16 cellular contexts compared by ENCODE assay signal in genomic region chr6:160130729-160131484, GRCh38. TPM values are rescaled to one million over a fixed set of nuclear protein-coding genes. Genes with fewer than 3 reads are reported as not detected.
"Had no signal": no experiment of that assay in that cellular context is flagged by ENCODE, and none has a peak within 500 bp of the region (broad histone marks: within the 10 kb centered on the region; RNA-seq: fewer than 3 reads in every experiment).

No MANE protein-coding gene starts in this region.

- H3K36me3 ChIP-seq: gastrocnemius medialis, neural progenitor cell, pancreas had no signal

- H3K27me3 Mint-ChIP-seq: activated B cell treated with CpG ODN at 0.5 μM for 24 hours; stimulated activated memory B cell treated with anti-CD40 and anti-IgM and Interleukin-4, amounts not matched to agents 10 μg/mL and 1 μg/mL and 100 μg/mL, for 72 hours had no signal

- DNase-seq: activated B cell treated with CpG ODN at 0.5 μM for 24 hours; activated naive CD4-positive, alpha-beta T cell; cortex of kidney; gastrocnemius medialis; pancreas; stimulated activated CD4-positive, alpha-beta T cell treated with anti-CD3 and anti-CD28 coated beads, Interleukin-4, amount 100 ng/mL, for 24 hours; substantia nigra; T-helper 1 cell; T-helper 9 cell; tibial artery had no signal

- H3K27ac ChIP-seq: gastrocnemius medialis, neural progenitor cell, pancreas, tibial artery had no signal

- H3K9me3 Mint-ChIP-seq: activated B cell treated with CpG ODN at 0.5 μM for 24 hours; neural progenitor cell; stimulated activated memory B cell treated with anti-CD40 and anti-IgM and Interleukin-4, amounts not matched to agents 10 μg/mL and 1 μg/mL and 100 μg/mL, for 72 hours had no signal

- H3K4me3 ChIP-seq: gastrocnemius medialis, neural progenitor cell, pancreas, smooth muscle cell, tibial artery had no signal

- H3K4me3 Mint-ChIP-seq: activated B cell treated with CpG ODN at 0.5 μM for 24 hours; neural progenitor cell; stimulated activated memory B cell treated with anti-CD40 and anti-IgM and Interleukin-4, amounts not matched to agents 10 μg/mL and 1 μg/mL and 100 μg/mL, for 72 hours had no signal

- H3K9me3 ChIP-seq: gastrocnemius medialis, pancreas, tibial artery had no signal

- ATAC-seq: esophagus mucosa; gastrocnemius medialis; pancreas; SK-N-SH treated with all-trans-retinoic acid at 6 μM for 48 hours; stimulated activated memory B cell treated with anti-CD40 and anti-IgM and Interleukin-4, amounts not matched to agents 10 μg/mL and 1 μg/mL and 100 μg/mL, for 72 hours had no signal

- H3K27me3 ChIP-seq: gastrocnemius medialis, neural progenitor cell, pancreas, tibial artery had no signal

- H3K27ac Mint-ChIP-seq: activated B cell treated with CpG ODN at 0.5 μM for 24 hours; neural progenitor cell; stimulated activated memory B cell treated with anti-CD40 and anti-IgM and Interleukin-4, amounts not matched to agents 10 μg/mL and 1 μg/mL and 100 μg/mL, for 72 hours had no signal

- H3K4me1 ChIP-seq: gastrocnemius medialis, neural progenitor cell, pancreas had no signal

- H3K4me1 Mint-ChIP-seq: activated B cell treated with CpG ODN at 0.5 μM for 24 hours; stimulated activated memory B cell treated with anti-CD40 and anti-IgM and Interleukin-4, amounts not matched to agents 10 μg/mL and 1 μg/mL and 100 μg/mL, for 72 hours had no signal

- H3K36me3 Mint-ChIP-seq: neural progenitor cell had no signal

RNA-seq across cellular contexts. Expression of gene SLC22A1, which starts 9.3 kb away (rescaled TPM):
- total RNA-seq: lung microvascular endothelial cell had no signal
